In genomic region chr7:16647435-16647960, GRCh38 we compare ENCODE assay signal across 9 cellular contexts. TPM values are rescaled to one million over a fixed set of nuclear protein-coding genes. Genes with fewer than 3 reads are reported as not detected.
DNase-seq lines count a peak whose midpoint lies in the region; ATAC-seq and TF ChIP-seq lines count a peak whose summit lies in the region.
"Had no signal": no experiment of that assay in that cellular context is flagged by ENCODE, and none has a peak within 500 bp of the region (broad histone marks: within the 10 kb centered on the region; RNA-seq: fewer than 3 reads in every experiment).

No MANE protein-coding gene starts in this region.

- H3K4me1 ChIP-seq in BE2C (peaks cover 3% of the 10 kb centered on the region; the same call in 1 of the 2 replicates), adipocyte (ENCODE audit: control insufficient read depth, insufficient read depth, low read length) (peaks cover 23% of the 10 kb centered on the region), mesodermal cell (ENCODE audit: control insufficient read depth, insufficient read depth, low read length, poor library complexity, severe bottlenecking) (peaks cover 33% of the 10 kb centered on the region)

- no peak for TF ChIP-seq CTCF in BE2C (IDR thresholded peaks at IDR 0.05; ENCODE audit: low read depth, low read length)

- H3K4me3 ChIP-seq in BE2C (ENCODE audit: low read depth, low read length) = peak overlapping the region; percentile 95
- peak overlapping the region; percentile 88 for H3K4me3 ChIP-seq in adipocyte (ENCODE audit: low read length)
- H3K4me3 ChIP-seq in mesodermal cell (ENCODE audit: extremely low read depth, insufficient read depth, low read length, poor library complexity, severe bottlenecking) = peak overlapping the region; percentile 80

- 71% methylated on average over 1 of the region's 2 CpGs; no CpG with 5 or more reads in 1 of the 2 experiments for WGBS in mesodermal cell (ENCODE audit: insufficient coverage in 2 of 2), 2 experiments

- H3K27me3 ChIP-seq in BE2C = no peaks in the 10 kb centered on the region
- no peaks in the 10 kb centered on the region for H3K27me3 ChIP-seq in adipocyte (replicated peaks; ENCODE audit: control insufficient read depth, insufficient read depth, low read length)

- no peak for DNase-seq in BE2C
- DNase-seq in HT-29 (ENCODE audit: low spot score) = peak; percentile 9
- no peak for DNase-seq in adipocyte (ENCODE audit: low read depth)
- DNase-seq in HEK293T (ENCODE audit: extremely low spot score) = no peak
- DNase-seq in stimulated activated CD4-positive, alpha-beta T cell treated with anti-CD3 and anti-CD28 coated beads, Interleukin-15, amount 100 ng/mL, for 24 hours = no peak
- DNase-seq in NCI-H1436 (lab: John Stamatoyannopoulos, UW) = no peak

- no peak overlapping the region for H3K27ac ChIP-seq in mesodermal cell (ENCODE audit: low read depth, low read length, severe bottlenecking)
- H3K27ac ChIP-seq: neutrophil had no signal

- ATAC-seq in HG03139 (IDR thresholded peaks at IDR 0.05; ENCODE audit: unreplicated experiment) = no peak

- H3K9me3 ChIP-seq in BE2C = no peaks in the 10 kb centered on the region
- H3K9me3 ChIP-seq in adipocyte (ENCODE audit: control insufficient read depth, low read length) = no peaks in the 10 kb centered on the region
- H3K9me3 ChIP-seq in mesodermal cell (ENCODE audit: control insufficient read depth, low read length) = no peaks in the 10 kb centered on the region
- H3K9me3 ChIP-seq: neutrophil had no signal

- CTCF ChIA-PET in HEK293T (lab: Yijun Ruan, JAX) = no interaction called here

- H3K9ac ChIP-seq in adipocyte (ENCODE audit: low read length) = peak overlapping the region; percentile 88

- POLR2A ChIA-PET in HEK293T (lab: Yijun Ruan, JAX) = no interaction called here

- peaks cover 10% of the 10 kb centered on the region for H3K36me3 ChIP-seq in BE2C
- no peaks in the 10 kb centered on the region for H3K36me3 ChIP-seq in adipocyte (ENCODE audit: control insufficient read depth, insufficient read depth, low read length, severe bottlenecking)
- H3K36me3 ChIP-seq in mesodermal cell (ENCODE audit: control insufficient read depth, insufficient read depth, low read length) = peaks cover 18% of the 10 kb centered on the region
- H3K36me3 ChIP-seq: neutrophil had no signal

TF ChIP-seq in HEK293T, 16 proteins besides CTCF, POLR2A, EP300 and RAD21:
- TF ChIP-seq LEF1 (IDR thresholded peaks at IDR 0.05; ENCODE audit: borderline replicate concordance) = no peak
- no peak for TF ChIP-seq TARDBP (IDR thresholded peaks at IDR 0.05)
- no peak for TF ChIP-seq ELF4 (IDR thresholded peaks at IDR 0.05)
- TF ChIP-seq ARNT (IDR thresholded peaks at IDR 0.05) = no peak
- no peak for TF ChIP-seq FOXA1 (IDR thresholded peaks at IDR 0.05)
- TF ChIP-seq FOXM1 (IDR thresholded peaks at IDR 0.05; ENCODE audit: borderline replicate concordance) = no peak
- no peak for TF ChIP-seq SP1 (IDR thresholded peaks at IDR 0.05)

RNA-seq across cellular contexts. Expression of gene BZW2, which starts 1.5 kb away (rescaled TPM):
- 163 TPM for polyA plus RNA-seq in BE2C (2012; ENCODE audit: insufficient read depth, insufficient read length, low read depth)
- 110 and 115 TPM in 2 replicates for total RNA-seq in HT-29 (2014; rRNA removed; shearing (Covaris generic))
- polyA plus RNA-seq in mesodermal cell (2013, experiment 1 of 2) = 153 TPM
- polyA plus RNA-seq in mesodermal cell (2013, experiment 2 of 2) = 137 TPM

RNA-seq across cellular contexts. Expression of gene ANKMY2, which starts 1.9 kb away (rescaled TPM):
- 12.6 TPM for polyA plus RNA-seq in BE2C (2012; ENCODE audit: insufficient read depth, insufficient read length, low read depth)
- total RNA-seq in HT-29 (2014; rRNA removed; shearing (Covaris generic)) = 8.8 and 10.2 TPM in 2 replicates
- polyA plus RNA-seq in mesodermal cell (2013, experiment 1 of 2) = 22.6 TPM
- polyA plus RNA-seq in mesodermal cell (2013, experiment 2 of 2) = 23.4 TPM
